Comparison of ENCODE assay signal across 8 cellular contexts in genomic region chr2:241315183-241315878, GRCh38.
DNase-seq lines count a peak whose midpoint lies in the region; ATAC-seq, FAIRE-seq and TF ChIP-seq lines count a peak whose summit lies in the region.

A gene with protein sequence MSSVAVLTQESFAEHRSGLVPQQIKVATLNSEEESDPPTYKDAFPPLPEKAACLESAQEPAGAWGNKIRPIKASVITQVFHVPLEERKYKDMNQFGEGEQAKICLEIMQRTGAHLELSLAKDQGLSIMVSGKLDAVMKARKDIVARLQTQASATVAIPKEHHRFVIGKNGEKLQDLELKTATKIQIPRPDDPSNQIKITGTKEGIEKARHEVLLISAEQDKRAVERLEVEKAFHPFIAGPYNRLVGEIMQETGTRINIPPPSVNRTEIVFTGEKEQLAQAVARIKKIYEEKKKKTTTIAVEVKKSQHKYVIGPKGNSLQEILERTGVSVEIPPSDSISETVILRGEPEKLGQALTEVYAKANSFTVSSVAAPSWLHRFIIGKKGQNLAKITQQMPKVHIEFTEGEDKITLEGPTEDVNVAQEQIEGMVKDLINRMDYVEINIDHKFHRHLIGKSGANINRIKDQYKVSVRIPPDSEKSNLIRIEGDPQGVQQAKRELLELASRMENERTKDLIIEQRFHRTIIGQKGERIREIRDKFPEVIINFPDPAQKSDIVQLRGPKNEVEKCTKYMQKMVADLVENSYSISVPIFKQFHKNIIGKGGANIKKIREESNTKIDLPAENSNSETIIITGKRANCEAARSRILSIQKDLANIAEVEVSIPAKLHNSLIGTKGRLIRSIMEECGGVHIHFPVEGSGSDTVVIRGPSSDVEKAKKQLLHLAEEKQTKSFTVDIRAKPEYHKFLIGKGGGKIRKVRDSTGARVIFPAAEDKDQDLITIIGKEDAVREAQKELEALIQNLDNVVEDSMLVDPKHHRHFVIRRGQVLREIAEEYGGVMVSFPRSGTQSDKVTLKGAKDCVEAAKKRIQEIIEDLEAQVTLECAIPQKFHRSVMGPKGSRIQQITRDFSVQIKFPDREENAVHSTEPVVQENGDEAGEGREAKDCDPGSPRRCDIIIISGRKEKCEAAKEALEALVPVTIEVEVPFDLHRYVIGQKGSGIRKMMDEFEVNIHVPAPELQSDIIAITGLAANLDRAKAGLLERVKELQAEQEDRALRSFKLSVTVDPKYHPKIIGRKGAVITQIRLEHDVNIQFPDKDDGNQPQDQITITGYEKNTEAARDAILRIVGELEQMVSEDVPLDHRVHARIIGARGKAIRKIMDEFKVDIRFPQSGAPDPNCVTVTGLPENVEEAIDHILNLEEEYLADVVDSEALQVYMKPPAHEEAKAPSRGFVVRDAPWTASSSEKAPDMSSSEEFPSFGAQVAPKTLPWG (N-terminal part only) (minus strand): TSS chr2:241315672. CDS start chr2:241266869, 48,803 bp downstream.

- H3K27me3 Mint-ChIP-seq in nephron (ENCODE audit: low read depth) = no peaks in the 10 kb centered on the region
- H3K27me3 Mint-ChIP-seq in stimulated activated naive CD8-positive, alpha-beta T cell treated with anti-CD3 and anti-CD28 coated beads, Interleukin-15, Interleukin-2, amounts not matched to agents 100 ng/mL and 50 ng/mL, for 24 hours = no peaks in the 10 kb centered on the region

- ATAC-seq in RWPE2 (ENCODE audit: low read depth) = peak; percentile 83

- H3K27ac ChIP-seq in RWPE2 (ENCODE audit: poor library complexity, severe bottlenecking) = peak within 1 kb of the TSS; percentile 83

- H3K4me1 Mint-ChIP-seq in nephron = peaks cover 54% of the 10 kb centered on the region
- peaks cover 77% of the 10 kb centered on the region for H3K4me1 Mint-ChIP-seq in stimulated activated naive CD8-positive, alpha-beta T cell treated with anti-CD3 and anti-CD28 coated beads, Interleukin-15, Interleukin-2, amounts not matched to agents 100 ng/mL and 50 ng/mL, for 24 hours (ENCODE audit: low read depth)

- peak; percentile 75; the same call in 1 of the 2 replicates for TF ChIP-seq POLR2A in H54 (IDR thresholded peaks at IDR 0.05; ENCODE audit: low read depth, low read length)

- H3K4me3 ChIP-seq in RWPE2 (ENCODE audit: severe bottlenecking) = peak within 1 kb of the TSS; percentile 95
- peak within 1 kb of the TSS; percentile 98 for H3K4me3 ChIP-seq in fibroblast of pulmonary artery (replicated peaks; ENCODE audit: low read depth, low read length)

- DNase-seq in EL = peak; percentile 99
- peak; percentile 96 for DNase-seq in H54 (ENCODE audit: insufficient read length, low spot score)
- DNase-seq in LoVo (ENCODE audit: low spot score) = peak; percentile 99
- peak; percentile 98 for DNase-seq in RWPE2 (ENCODE audit: low spot score)
- peak; percentile 100 for DNase-seq in activated T-helper 9 cell treated with anti-CD3 and anti-CD28 coated beads, Interleukin-2, amount 50 U/mL, for 16 hours (ENCODE audit: low read depth)
- peak; percentile 100 for DNase-seq in fibroblast of pulmonary artery (ENCODE audit: low read depth)

- TF ChIP-seq CTCF in RWPE2 (IDR thresholded peaks at IDR 0.05; ENCODE audit: poor library complexity, severe bottlenecking) (peak; percentile 84), fibroblast of pulmonary artery (IDR thresholded peaks at IDR 0.05; ENCODE audit: low read length, missing control alignments) (peak; percentile 9), nephron (IDR thresholded peaks at IDR 0.05; ENCODE audit: unreplicated experiment in 3 of 3) (peak in 2 of 3 experiments; percentile 15 to 34)

- peaks cover 20% of the 10 kb centered on the region for H3K36me3 Mint-ChIP-seq in nephron (ENCODE audit: low read depth)
- peaks cover 33% of the 10 kb centered on the region for H3K36me3 Mint-ChIP-seq in stimulated activated naive CD8-positive, alpha-beta T cell treated with anti-CD3 and anti-CD28 coated beads, Interleukin-15, Interleukin-2, amounts not matched to agents 100 ng/mL and 50 ng/mL, for 24 hours (ENCODE audit: low read depth)

- H3K27me3 ChIP-seq in RWPE2 (ENCODE audit: insufficient read depth, poor library complexity, severe bottlenecking) = no peaks in the 10 kb centered on the region

- H3K4me1 ChIP-seq in RWPE2 (ENCODE audit: insufficient read depth, poor library complexity, severe bottlenecking) = peaks cover 56% of the 10 kb centered on the region

- peak within 1 kb of the TSS; percentile 94 to 99 (median 97) for H3K4me3 Mint-ChIP-seq in nephron
- peak within 1 kb of the TSS; percentile 98 for H3K4me3 Mint-ChIP-seq in stimulated activated naive CD8-positive, alpha-beta T cell treated with anti-CD3 and anti-CD28 coated beads, Interleukin-15, Interleukin-2, amounts not matched to agents 100 ng/mL and 50 ng/mL, for 24 hours

- no peaks in the 10 kb centered on the region for H3K9me3 Mint-ChIP-seq in nephron
- H3K9me3 Mint-ChIP-seq in stimulated activated naive CD8-positive, alpha-beta T cell treated with anti-CD3 and anti-CD28 coated beads, Interleukin-15, Interleukin-2, amounts not matched to agents 100 ng/mL and 50 ng/mL, for 24 hours = no peaks in the 10 kb centered on the region

- FAIRE-seq in H54 (lab: Jason Lieb, UNC) = peak; percentile 48

- H3K9me3 ChIP-seq in RWPE2 (ENCODE audit: severe bottlenecking) = no peaks in the 10 kb centered on the region

- H3K36me3 ChIP-seq in RWPE2 (ENCODE audit: low read depth) = peaks cover 41% of the 10 kb centered on the region

- H3K27ac Mint-ChIP-seq in nephron = peak within 1 kb of the TSS; percentile 99 to 100 (median 100)
- H3K27ac Mint-ChIP-seq in stimulated activated naive CD8-positive, alpha-beta T cell treated with anti-CD3 and anti-CD28 coated beads, Interleukin-15, Interleukin-2, amounts not matched to agents 100 ng/mL and 50 ng/mL, for 24 hours = peak within 1 kb of the TSS; percentile 99

Comparison
In these comparisons a context has a peak if more than half of its experiments do, and no peak if none do; other contexts are left out.
1. Peak in every context shown above with its lines: DNase-seq, ATAC-seq, H3K4me3 ChIP-seq and H3K27ac ChIP-seq.
2. CTCF ChIP-seq: peak in every context shown above with its lines; median percentile 84 in RWPE2; 24 in nephron; 9 in fibroblast of pulmonary artery.